ENCODE assay signal across 8 cellular contexts in genomic region chr19:10603084-10603872, GRCh38. TPM values are rescaled to one million over a fixed set of nuclear protein-coding genes. Genes with fewer than 3 reads are reported as not detected.
DNase-seq lines count a peak whose midpoint lies in the region; FAIRE-seq and TF ChIP-seq lines count a peak whose summit lies in the region.

No MANE protein-coding gene starts in this region.

- no peaks in the 10 kb centered on the region for H4K20me1 ChIP-seq in PC-9 (ENCODE audit: insufficient read depth)

- CTCF ChIA-PET in PC-9 (lab: Charles Lee), result interaction anchor here (0.6 to 2.1 kb wide), 3 partner anchors 12 to 49 kb away, joined by 3 to 15 read pairs (median 4); no protein-coding TSS in a partner anchor

- POLR2A ChIA-PET in PC-9 (lab: Charles Lee; ENCODE audit: unreplicated experiment), result interaction anchor here (0.6 kb wide), 1 partner anchor 41 kb away, joined by 7 read pairs; no protein-coding TSS in a partner anchor

- intact Hi-C loops in PC-9 (cut with micrococcal nuclease; ENCODE audit: unreplicated experiment), result loop anchor here (2.0 kb wide), 2 partner anchors 16 to 22 kb away; partner anchors contain the start of genes AP1M2 and SLC44A2
- intact Hi-C loops in left ventricle myocardium inferior (cut with micrococcal nuclease), result no loop called here

- no peak overlapping the region for H2AFZ ChIP-seq in PC-9

- FAIRE-seq in urothelium cell line (lab: Jason Lieb, UNC), result no peak

- DNase-seq in GM20000 (ENCODE audit: low spot score) (peak; percentile 71), PC-9 (peak; percentile 53 to 62), left ventricle myocardium inferior (peak; percentile 39), urothelium cell line (ENCODE audit: low spot score) (no peak), dedifferentiated amniotic fluid mesenchymal stem cell (ENCODE audit: extremely low spot score) (no peak), NCI-H146 (lab: John Stamatoyannopoulos, UW) (no peak)
- peak; percentile 74 for DNase-seq in activated gamma-delta T cell treated with anti-CD3 and anti-CD28 coated beads, Interleukin-2, amount 50 U/mL, for 16 hours (ENCODE audit: low read depth)

- H3F3A ChIP-seq in PC-9 (ENCODE audit: insufficient read depth, low read depth), result peaks cover 33% of the 10 kb centered on the region

- TF ChIP-seq CTCF in GM20000 (IDR thresholded peaks at IDR 0.05; ENCODE audit: extremely low read depth, missing control alignments) (no peak), PC-9 (conservative IDR thresholded peaks at IDR 0.05) (no peak), left ventricle myocardium inferior (IDR thresholded peaks at IDR 0.05; ENCODE audit: borderline replicate concordance) (peak; percentile 13)

- H3K9me3 ChIP-seq in PC-9 (ENCODE audit: insufficient read depth, low read depth), result no peaks in the 10 kb centered on the region
- H3K9me3 ChIP-seq in left ventricle myocardium inferior (replicated peaks), result no peaks in the 10 kb centered on the region

- H3K4me3 ChIP-seq in PC-9, result peak overlapping the region; percentile 93
- H3K4me3 ChIP-seq in left ventricle myocardium inferior, result peak overlapping the region; percentile 100
- H3K4me3 ChIP-seq in skin epidermis, result peak overlapping the region; percentile 78 to 95 (median 85)

- no peaks in the 10 kb centered on the region for H3K9me2 ChIP-seq in PC-9 (ENCODE audit: insufficient read depth)

- H3K79me2 ChIP-seq in PC-9 (ENCODE audit: low read depth), result peaks cover 6% of the 10 kb centered on the region; the same call in 1 of the 2 replicates

- peak overlapping the region; percentile 95 for H3K4me2 ChIP-seq in PC-9

- TSS peak; percentile 72 for BruUV-seq in PC-9 (replicated peaks; lab: Mats Ljungman, UMichigan)

- H3K4me1 ChIP-seq in PC-9 (replicated peaks; ENCODE audit: insufficient read depth) (peaks cover 31% of the 10 kb centered on the region), left ventricle myocardium inferior (peaks cover 46% of the 10 kb centered on the region)

- H3K27me3 ChIP-seq in PC-9 (ENCODE audit: insufficient read depth, low read depth) (no peaks in the 10 kb centered on the region), left ventricle myocardium inferior (ENCODE audit: low read depth) (no peaks in the 10 kb centered on the region)

- no peaks in the 10 kb centered on the region for H3K36me3 ChIP-seq in PC-9 (ENCODE audit: low read depth)
- no peaks in the 10 kb centered on the region for H3K36me3 ChIP-seq in left ventricle myocardium inferior

- peak overlapping the region; percentile 90 for H3K27ac ChIP-seq in PC-9
- peak overlapping the region; percentile 98 for H3K27ac ChIP-seq in left ventricle myocardium inferior (replicated peaks)
- peak overlapping the region; percentile 67 to 97 (median 90) for H3K27ac ChIP-seq in skin epidermis

RNA-seq across cellular contexts. Expression of gene AP1M2, which starts 16.2 kb away (rescaled TPM):
- total RNA-seq in PC-9 (2021) (94.5 and 126 TPM in 2 replicates), left ventricle myocardium inferior (not detected)

RNA-seq across cellular contexts. Expression of gene SLC44A2, which starts 22.1 kb away (rescaled TPM):
- 205 and 239 TPM in 2 replicates for total RNA-seq in PC-9 (2021)
- total RNA-seq in left ventricle myocardium inferior, result 74.2 TPM

RNA-seq across cellular contexts. Expression of gene CDKN2D, which starts 34.5 kb away (rescaled TPM):
- total RNA-seq in PC-9 (2021) (8.3 and 10.1 TPM in 2 replicates), left ventricle myocardium inferior (9.4 TPM)

RNA-seq across cellular contexts. Expression of gene KRI1, which starts 37.5 kb away (rescaled TPM):
- 24.5 and 27.0 TPM in 2 replicates for total RNA-seq in PC-9 (2021)
- 10.2 TPM for total RNA-seq in left ventricle myocardium inferior

RNA-seq across cellular contexts. Expression of gene ILF3, which starts 50.9 kb away (rescaled TPM):
- total RNA-seq in PC-9 (2021) (242 and 326 TPM in 2 replicates), left ventricle myocardium inferior (106 TPM)

Comparison
In these comparisons a context has a peak if more than half of its experiments do, and no peak if none do; other contexts are left out.
1. DNase-seq: peak in GM20000 (single experiment), PC-9 (2 of 2), activated gamma-delta T cell treated with anti-CD3 and anti-CD28 coated beads, Interleukin-2, amount 50 U/mL, for 16 hours (single experiment) and left ventricle myocardium inferior (single experiment); none in urothelium cell line (single experiment), dedifferentiated amniotic fluid mesenchymal stem cell (single experiment) and NCI-H146 (single experiment).
2. RNA of gene AP1M2, which starts 16.2 kb away (total RNA-seq): 94.5 to 126 TPM in PC-9; not detected in left ventricle myocardium inferior (single experiment); every median in the first group is over 10 times any median in the second.
3. Peak in every context shown above with its lines, with median percentiles within 50 percentile points of each other: H3K27ac ChIP-seq and H3K4me3 ChIP-seq.